Comparison of ENCODE assay signal across 23 cellular contexts in the genomic region with DNA sequence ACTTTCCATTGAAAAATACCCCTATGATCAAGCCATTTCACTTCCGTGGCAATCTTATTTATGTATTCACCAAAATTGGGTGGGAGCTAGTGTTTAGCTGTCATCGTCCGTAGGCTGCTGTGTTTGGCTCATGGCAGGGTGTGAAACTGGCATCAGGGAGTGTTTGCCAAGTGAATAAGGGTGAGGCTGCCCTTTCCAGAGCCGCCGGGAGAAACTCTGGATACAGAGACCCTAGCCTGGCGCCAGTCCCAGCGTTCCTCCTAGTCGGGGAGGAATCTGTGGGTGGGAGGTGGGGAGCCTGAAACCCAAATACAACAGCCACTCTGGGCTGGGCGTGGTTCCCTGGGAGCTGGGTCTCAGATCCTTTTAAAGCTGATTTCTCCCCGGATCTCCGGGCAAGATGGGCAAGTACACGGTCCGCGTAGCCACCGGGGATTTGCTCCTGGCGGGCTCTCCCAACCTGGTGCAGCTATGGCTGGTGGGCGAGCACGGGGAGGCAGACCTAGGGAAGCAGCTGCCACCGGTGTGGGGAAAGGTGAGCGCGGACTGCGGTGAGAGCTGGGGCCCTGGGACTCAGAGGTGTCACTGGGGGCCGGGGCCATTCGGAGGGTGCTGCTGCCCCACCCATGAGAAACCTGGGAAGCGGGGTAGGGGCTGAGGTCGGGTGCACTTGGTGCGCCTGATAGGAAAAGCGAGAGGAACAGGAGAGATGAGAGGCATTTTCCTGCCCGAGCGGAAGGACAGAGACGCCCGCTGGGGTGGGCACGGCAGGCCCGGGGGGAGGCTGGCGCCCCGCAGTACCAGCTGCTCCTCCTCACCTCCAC.
A peak's percentile ranks its signal among the peaks of the same experiment; 100 is the strongest.
DNase-seq lines count a peak whose midpoint lies in the region; ATAC-seq, FAIRE-seq and TF ChIP-seq lines count a peak whose summit lies in the region.
"Had no signal": no experiment of that assay in that cellular context is flagged by ENCODE, and none has a peak within 500 bp of the region (broad histone marks: within the 10 kb centered on the region; RNA-seq: fewer than 3 reads in every experiment).

No MANE protein-coding gene starts in this region.

- H3K27me3 Mint-ChIP-seq in CD4-positive, alpha-beta memory T cell: peaks cover 51 to 71% of the 10 kb centered on the region in 2 donors
- H3K27me3 Mint-ChIP-seq in Caco-2 (ENCODE audit: insufficient read depth, unreplicated experiment): peaks cover 32% of the 10 kb centered on the region

- no peaks in the 10 kb centered on the region for H3K4me1 ChIP-seq in right lobe of liver
- peaks cover 6% of the 10 kb centered on the region for H3K4me1 ChIP-seq in HepG2 (ENCODE audit: insufficient read depth, low read length)
- peaks cover 5% of the 10 kb centered on the region for H3K4me1 ChIP-seq in foreskin keratinocyte
- H3K4me1 ChIP-seq in mesenchymal stem cell (ENCODE audit: control insufficient read depth, insufficient read depth, low read depth, low read length): no peaks in the 10 kb centered on the region
- H3K4me1 ChIP-seq in Karpas-422 (ENCODE audit: low read length): no peaks in the 10 kb centered on the region
- H3K4me1 ChIP-seq in CD4-positive, alpha-beta memory T cell (ENCODE audit: insufficient read depth, low read length): no peaks in the 10 kb centered on the region
- H3K4me1 ChIP-seq in Caco-2: no peaks in the 10 kb centered on the region
- H3K4me1 ChIP-seq: BLaER1 treated with 17β-estradiol and CSF1 and Interleukin-3, amounts not matched to agents 10 nM and 100 nM; gastrocnemius medialis had no signal

- no peak for TF ChIP-seq EP300 in HepG2 (IDR thresholded peaks at IDR 0.05; ENCODE audit: low read depth in 2 of 2, low read length in 2 of 2)
- no peak for TF ChIP-seq EP300 in HepG2 (CRISPR knock-in tag; IDR thresholded peaks at IDR 0.05; ENCODE audit: borderline replicate concordance)

- H3K79me2 ChIP-seq in HepG2 (ENCODE audit: insufficient read depth, low read length): peaks cover 8% of the 10 kb centered on the region
- H3K79me2 ChIP-seq in Karpas-422 (ENCODE audit: low read length): no peaks in the 10 kb centered on the region

- H2AK5ac ChIP-seq in mesenchymal stem cell (ENCODE audit: low read length, severe bottlenecking): no peak overlapping the region

- CTCF ChIA-PET in HepG2 (lab: Yijun Ruan, JAX; ENCODE audit: low intra/inter-chr PET ratio, low total read pairs): no interaction called here
- CTCF ChIA-PET in CD4-positive, alpha-beta memory T cell (lab: Charles Lee; ENCODE audit: partially characterized antibody): interaction anchor here (0.8 to 1.7 kb wide), 3 partner anchors 17 to 111 kb away, joined by 3 to 5 read pairs (median 4); no protein-coding TSS in a partner anchor
- CTCF ChIA-PET in Caco-2 (lab: Charles Lee): no interaction called here

- no peak overlapping the region for H2BK120ac ChIP-seq in mesenchymal stem cell (ENCODE audit: low read depth, low read length)

- no peak for TF ChIP-seq CTCF in right lobe of liver (IDR thresholded peaks at IDR 0.05)
- TF ChIP-seq CTCF in HepG2 (CRISPR knock-in tag; IDR thresholded peaks at IDR 0.05): no peak
- no peak for TF ChIP-seq CTCF in foreskin keratinocyte (conservative IDR thresholded peaks at IDR 0.05)
- TF ChIP-seq CTCF in Caco-2 (IDR thresholded peaks at IDR 0.05; ENCODE audit: insufficient read depth in 1 of 2, low read depth in 1 of 2, low read length in 1 of 2, severe bottlenecking in 1 of 2, unreplicated experiment in 1 of 2): no peak

- H3K4me3 Mint-ChIP-seq in CD4-positive, alpha-beta memory T cell: no peak overlapping the region
- H3K4me3 Mint-ChIP-seq in Caco-2 (ENCODE audit: unreplicated experiment): no peak overlapping the region

- H2AFZ ChIP-seq in HepG2 (ENCODE audit: low read length) (no peak overlapping the region), mesenchymal stem cell (ENCODE audit: low read depth, low read length) (no peak overlapping the region), Karpas-422 (ENCODE audit: low read length) (no peak overlapping the region)

- H3K4ac ChIP-seq in mesenchymal stem cell (ENCODE audit: low read depth in 1 of 2, low read length in 2 of 2): no peak overlapping the region

- H4K91ac ChIP-seq in mesenchymal stem cell (ENCODE audit: low read length): no peak overlapping the region

- no peak for TF ChIP-seq RAD21 in HepG2 (CRISPR knock-in tag; IDR thresholded peaks at IDR 0.05)

- H3K79me1 ChIP-seq in mesenchymal stem cell (replicated peaks; ENCODE audit: low read length, poor library complexity, severe bottlenecking): no peaks in the 10 kb centered on the region

- peaks cover 0 to 27% (median under 1%) of the 10 kb centered on the region in 4 donors for H3K36me3 ChIP-seq in right lobe of liver
- peaks cover 4 to 42% of the 10 kb centered on the region in 2 experiments for H3K36me3 ChIP-seq in HepG2 (replicated peaks in 1 of 2; ENCODE audit: control insufficient read depth in 1 of 2, insufficient read depth in 2 of 2, low read length in 2 of 2)
- no peaks in the 10 kb centered on the region for H3K36me3 ChIP-seq in mesenchymal stem cell (ENCODE audit: control insufficient read depth in 1 of 2, insufficient read depth in 2 of 2, low read depth in 1 of 2, low read length in 2 of 2)
- H3K36me3 ChIP-seq in Karpas-422 (ENCODE audit: insufficient read depth, low read length): no peaks in the 10 kb centered on the region
- H3K36me3 ChIP-seq in CD4-positive, alpha-beta memory T cell (ENCODE audit: insufficient read depth, low read length): no peaks in the 10 kb centered on the region
- no peaks in the 10 kb centered on the region for H3K36me3 ChIP-seq in Caco-2 (ENCODE audit: control insufficient read depth, insufficient read depth, low read length)
- H3K36me3 ChIP-seq: BLaER1 treated with 17β-estradiol and CSF1 and Interleukin-3, amounts not matched to agents 10 nM and 100 nM; gastrocnemius medialis; stomach had no signal

- WGBS in right lobe of liver (ENCODE audit: insufficient coverage, low coverage, low lambda C conversion rate, missing lambda C conversion rate): 45% methylated on average over 15 of the region's 36 CpGs
- WGBS in HepG2 (ENCODE audit: low lambda C conversion rate): 96% methylated on average over 36 of the region's 36 CpGs
- 15% methylated on average over 31 of the region's 36 CpGs for WGBS in mesenchymal stem cell

- H4K8ac ChIP-seq in mesenchymal stem cell (ENCODE audit: low read length): peak overlapping the region; percentile 47

- BruUV-seq in HepG2 (replicated peaks; lab: Mats Ljungman, UMichigan) (no TSS peak), Caco-2 (replicated peaks; lab: Mats Ljungman, UMichigan) (no TSS peak)

- intact Hi-C loops in right lobe of liver (cut with DNase I): no loop called here
- intact Hi-C loops in HepG2 (cut with micrococcal nuclease; ENCODE audit: unreplicated experiment): no loop called here
- intact Hi-C loops in CD4-positive, alpha-beta memory T cell (cut with micrococcal nuclease): no loop called here
- intact Hi-C loops in Caco-2 (cut with micrococcal nuclease; ENCODE audit: unreplicated experiment): no loop called here

- H3K9me2 ChIP-seq in Karpas-422 (replicated peaks; ENCODE audit: insufficient read depth, low read length): no peaks in the 10 kb centered on the region

- DNase-seq in right lobe of liver (no peak), HepG2 (ENCODE audit: low spot score) (no peak), foreskin keratinocyte (no peak), mesenchymal stem cell (no peak), Karpas-422 (no peak), AML-193 (lab: John Stamatoyannopoulos, UW) (no peak), Caco-2 (no peak)
- DNase-seq in CD4-positive, alpha-beta memory T cell: no peak
- DNase-seq: activated CD4-positive, CD25-positive, alpha-beta regulatory T cell treated with anti-CD3 and anti-CD28 coated beads, Interleukin-2, amount 50 U/mL, for 72 hours; gastrocnemius medialis; NCI-H2081; NCI-H510A; small intestine; stomach had no signal

- no peak overlapping the region for H3K14ac ChIP-seq in mesenchymal stem cell (ENCODE audit: low read length in 2 of 2)

- H3K27me3 ChIP-seq in right lobe of liver: no peaks in the 10 kb centered on the region
- H3K27me3 ChIP-seq in HepG2 (ENCODE audit: control insufficient read depth in 1 of 2, insufficient read depth in 2 of 2, low read length in 2 of 2): no peaks in the 10 kb centered on the region
- H3K27me3 ChIP-seq in foreskin keratinocyte: peaks cover 12% of the 10 kb centered on the region
- peaks cover 37 to 63% of the 10 kb centered on the region in 2 experiments for H3K27me3 ChIP-seq in mesenchymal stem cell (ENCODE audit: control insufficient read depth in 1 of 2, insufficient read depth in 1 of 2, low read length in 2 of 2)
- H3K27me3 ChIP-seq in Karpas-422 (ENCODE audit: low read length): no peaks in the 10 kb centered on the region
- peaks cover 10% of the 10 kb centered on the region for H3K27me3 ChIP-seq in CD4-positive, alpha-beta memory T cell (ENCODE audit: insufficient read depth, low read length)
- H3K27me3 ChIP-seq in Caco-2 (replicated peaks; ENCODE audit: control insufficient read depth, insufficient read depth, low read length): no peaks in the 10 kb centered on the region; the same call in 1 of the 2 replicates

- no peak overlapping the region for H2BK12ac ChIP-seq in mesenchymal stem cell (ENCODE audit: low read length in 2 of 2)

- H3K27ac ChIP-seq in right lobe of liver (no peak overlapping the region), HepG2 (ENCODE audit: extremely low read length, insufficient read depth, low read length) (no peak overlapping the region), foreskin keratinocyte (peak overlapping the region; percentile 40), mesenchymal stem cell (ENCODE audit: low read length, poor library complexity, severe bottlenecking) (no peak overlapping the region), Karpas-422 (ENCODE audit: low read length) (no peak overlapping the region)
- H3K27ac ChIP-seq in CD4-positive, alpha-beta memory T cell (ENCODE audit: low read depth, low read length): no peak overlapping the region
- H3K27ac ChIP-seq: BLaER1 treated with 17β-estradiol and CSF1 and Interleukin-3, amounts not matched to agents 10 nM and 100 nM; epithelial cell of prostate; gastrocnemius medialis; RWPE1; stomach had no signal

- H4K20me1 ChIP-seq in HepG2 (ENCODE audit: insufficient read depth, low read length): no peaks in the 10 kb centered on the region
- no peaks in the 10 kb centered on the region; the same call in 1 of the 2 replicates for H4K20me1 ChIP-seq in Karpas-422 (ENCODE audit: insufficient read depth, low read depth, low read length)

- no peak for FAIRE-seq in HepG2 (lab: Jason Lieb, UNC)
- FAIRE-seq: A204.1, colon, GM12891, small intestine had no signal

- in situ Hi-C loops in HepG2 (cut with HindIII; ENCODE audit: extremely low pct_ligation_motif_present, low pct_unique_long_range_greater_than_20kb): no loop called here

- peaks cover 0 to 6% (median under 1%) of the 10 kb centered on the region in 4 donors for H3K4me1 Mint-ChIP-seq in CD4-positive, alpha-beta memory T cell
- H3K4me1 Mint-ChIP-seq in Caco-2 (ENCODE audit: low read depth, unreplicated experiment): no peaks in the 10 kb centered on the region

- H3K9me3 Mint-ChIP-seq in CD4-positive, alpha-beta memory T cell: peaks cover 0 to 14% (median 3%) of the 10 kb centered on the region in 8 donors
- H3K9me3 Mint-ChIP-seq in Caco-2 (ENCODE audit: unreplicated experiment): no peaks in the 10 kb centered on the region

- H3K36me3 Mint-ChIP-seq in CD4-positive, alpha-beta memory T cell: peaks cover 2 to 5% of the 10 kb centered on the region in 2 donors
- no peaks in the 10 kb centered on the region for H3K36me3 Mint-ChIP-seq in Caco-2 (ENCODE audit: insufficient read depth, unreplicated experiment)

- H3K9ac ChIP-seq in HepG2 (ENCODE audit: insufficient read depth, low read depth, low read length) (no peak overlapping the region), mesenchymal stem cell (ENCODE audit: low read length) (no peak overlapping the region), Karpas-422 (ENCODE audit: low read length) (no peak overlapping the region)
- H3K9ac ChIP-seq: BLaER1 treated with 17β-estradiol and CSF1 and Interleukin-3, amounts not matched to agents 10 nM and 100 nM had no signal

- ATAC-seq in right lobe of liver: peak in 3 of 4 donors; percentile 23 to 40 (median 28)
- ATAC-seq in HepG2: no peak
- ATAC-seq in foreskin keratinocyte: peak; percentile 16
- ATAC-seq: activated naive CD4-positive, alpha-beta T cell treated with anti-CD3 and anti-CD28 coated beads, Interleukin-2, amount 50 U/mL, for 72 hours; gastrocnemius medialis had no signal

- no peak overlapping the region for H2BK5ac ChIP-seq in mesenchymal stem cell (ENCODE audit: low read depth, low read length, poor library complexity, severe bottlenecking)

- H3K18ac ChIP-seq in mesenchymal stem cell (ENCODE audit: low read depth in 1 of 2, low read length in 2 of 2): no peak overlapping the region

- H2BK15ac ChIP-seq in mesenchymal stem cell (ENCODE audit: low read depth, poor library complexity, severe bottlenecking): no peak overlapping the region

- no peak for TF ChIP-seq POLR2A in right lobe of liver (IDR thresholded peaks at IDR 0.05)
- TF ChIP-seq POLR2A in HepG2 (IDR thresholded peaks at IDR 0.05; ENCODE audit: insufficient read depth in 1 of 2, low read depth in 2 of 2, low read length in 2 of 2): no peak

- H3K23ac ChIP-seq in mesenchymal stem cell (ENCODE audit: low read length in 2 of 2): no peak overlapping the region

- H3K4me2 ChIP-seq in HepG2 (ENCODE audit: low read depth, low read length) (no peak overlapping the region), mesenchymal stem cell (ENCODE audit: low read length, poor library complexity, severe bottlenecking) (no peak overlapping the region), Karpas-422 (ENCODE audit: low read depth, low read length, poor library complexity, severe bottlenecking) (no peak overlapping the region)
- H3K4me2 ChIP-seq: BLaER1 treated with 17β-estradiol and CSF1 and Interleukin-3, amounts not matched to agents 10 nM and 100 nM had no signal

- no peaks in the 10 kb centered on the region for H3K9me3 ChIP-seq in right lobe of liver
- no peaks in the 10 kb centered on the region for H3K9me3 ChIP-seq in HepG2 (ENCODE audit: low read length)
- H3K9me3 ChIP-seq in mesenchymal stem cell (ENCODE audit: control insufficient read depth, low read length): no peaks in the 10 kb centered on the region
- H3K9me3 ChIP-seq in Karpas-422 (ENCODE audit: low read length): no peaks in the 10 kb centered on the region
- no peaks in the 10 kb centered on the region for H3K9me3 ChIP-seq in CD4-positive, alpha-beta memory T cell (ENCODE audit: control insufficient read depth in 1 of 2, low read length in 2 of 2)
- no peaks in the 10 kb centered on the region for H3K9me3 ChIP-seq in Caco-2
- H3K9me3 ChIP-seq: gastrocnemius medialis, stomach had no signal

- no peak overlapping the region for H3K4me3 ChIP-seq in right lobe of liver
- H3K4me3 ChIP-seq in HepG2 (replicated peaks in 1 of 3; ENCODE audit: insufficient read depth in 1 of 3, low read depth in 2 of 3, low read length in 3 of 3): no peak overlapping the region
- no peak overlapping the region for H3K4me3 ChIP-seq in mesenchymal stem cell (ENCODE audit: insufficient read depth in 1 of 2, low read depth in 1 of 2, low read length in 2 of 2)
- no peak overlapping the region for H3K4me3 ChIP-seq in Karpas-422 (ENCODE audit: low read length)
- no peak overlapping the region for H3K4me3 ChIP-seq in CD4-positive, alpha-beta memory T cell (ENCODE audit: low read length in 2 of 2)
- no peak overlapping the region for H3K4me3 ChIP-seq in Caco-2 (ENCODE audit: low read depth, low read length)
- H3K4me3 ChIP-seq: BLaER1 treated with 17β-estradiol and CSF1 and Interleukin-3, amounts not matched to agents 10 nM and 100 nM; gastrocnemius medialis; lung had no signal

- POLR2A ChIA-PET in HepG2 (lab: Yijun Ruan, JAX) (no interaction called here), Caco-2 (lab: Charles Lee) (no interaction called here)
- POLR2A ChIA-PET in CD4-positive, alpha-beta memory T cell (lab: Charles Lee; ENCODE audit: partially characterized antibody): no interaction called here

- no peak overlapping the region for H3K27ac Mint-ChIP-seq in CD4-positive, alpha-beta memory T cell
- no peak overlapping the region for H3K27ac Mint-ChIP-seq in Caco-2 (ENCODE audit: unreplicated experiment)
- H3K27ac Mint-ChIP-seq: activated naive CD4-positive, alpha-beta T cell treated with anti-CD3 and anti-CD28 coated beads, Interleukin-2, amount 50 U/mL, for 72 hours; naive thymus-derived CD8-positive, alpha-beta T cell had no signal
